ENCODE assay signal across 20 cellular contexts in the genomic region with DNA sequence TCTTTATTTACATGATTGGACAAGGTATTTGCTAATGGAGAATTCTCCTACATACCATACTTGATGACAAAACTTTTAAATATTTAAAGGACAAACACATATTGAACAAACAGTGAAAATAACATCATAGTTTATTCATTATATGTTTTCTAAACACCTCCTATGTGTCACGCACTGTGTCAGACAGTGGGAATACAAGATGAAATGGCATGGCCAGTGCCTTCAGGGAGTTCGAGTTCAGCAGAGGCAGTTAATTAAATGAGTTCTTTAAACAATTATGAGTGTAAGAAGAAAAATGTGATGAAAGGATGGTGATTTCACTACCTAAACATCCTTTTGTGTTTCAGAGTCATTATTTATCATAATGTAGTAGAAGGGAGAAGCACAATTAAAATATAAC.
DNase-seq lines count a peak whose midpoint lies in the region; FAIRE-seq and TF ChIP-seq lines count a peak whose summit lies in the region.
"Had no signal": no experiment of that assay in that cellular context is flagged by ENCODE, and none has a peak within 500 bp of the region (broad histone marks: within the 10 kb centered on the region; RNA-seq: fewer than 3 reads in every experiment).

No MANE protein-coding gene starts in this region.

- no TSS peak for BruUV-seq in Caco-2 (replicated peaks; lab: Mats Ljungman, UMichigan)

- H3K4me3 Mint-ChIP-seq in astrocyte (ENCODE audit: unreplicated experiment) (no peak overlapping the region), Caco-2 (ENCODE audit: unreplicated experiment) (no peak overlapping the region)
- H3K4me3 Mint-ChIP-seq: HFFc6 had no signal

- intact Hi-C loops in Caco-2 (cut with micrococcal nuclease; ENCODE audit: unreplicated experiment) = no loop called here

- H3K27ac Mint-ChIP-seq in astrocyte (ENCODE audit: unreplicated experiment) (no peak overlapping the region), Caco-2 (ENCODE audit: unreplicated experiment) (no peak overlapping the region)
- H3K27ac Mint-ChIP-seq: HFFc6 had no signal

- H3K27me3 Mint-ChIP-seq in astrocyte (ENCODE audit: low read depth, unreplicated experiment) (no peaks in the 10 kb centered on the region), Caco-2 (ENCODE audit: insufficient read depth, unreplicated experiment) (no peaks in the 10 kb centered on the region)

- H3K9me3 Mint-ChIP-seq in astrocyte (ENCODE audit: unreplicated experiment) (no peaks in the 10 kb centered on the region), Caco-2 (ENCODE audit: unreplicated experiment) (no peaks in the 10 kb centered on the region)

- H3K79me2 ChIP-seq in astrocyte (ENCODE audit: insufficient read depth, low read length) = no peaks in the 10 kb centered on the region

- DNase-seq in DMS53 (lab: John Stamatoyannopoulos, UW) = peak; percentile 49
- no peak for DNase-seq in DMS53 treated with DMSO at 0.1 percent for 48 hours (lab: John Stamatoyannopoulos, UW; ENCODE audit: unreplicated experiment)
- peak; percentile 24 for DNase-seq in NCI-H1105 (lab: John Stamatoyannopoulos, UW)
- peak; percentile 2 for DNase-seq in astrocyte (ENCODE audit: low read depth)
- DNase-seq in HEK293T (ENCODE audit: extremely low spot score) = no peak
- DNase-seq in Caco-2 = no peak
- no peak for DNase-seq in HUDEP-2 (lab: John Stamatoyannopoulos, UW; ENCODE audit: unreplicated experiment in 76 of 76)
- DNase-seq: GM23248, H7, HFFc6, NCI-H1092 treated with DMSO at 0.1 percent for 48 hours, NCI-H2107, NCI-H446, NCI-H526 treated with DMSO at 0.1 percent for 48 hours, SIG-M5, SW 1271 had no signal

- H3K27ac ChIP-seq in astrocyte (ENCODE audit: low read depth, low read length) = no peak overlapping the region
- H3K27ac ChIP-seq: 22Rv1, GM23248, RWPE1 had no signal

- H3K4me1 ChIP-seq in astrocyte (ENCODE audit: insufficient read depth, low read length) = no peaks in the 10 kb centered on the region
- no peaks in the 10 kb centered on the region for H3K4me1 ChIP-seq in Caco-2

- H3K27me3 ChIP-seq in astrocyte (ENCODE audit: insufficient read depth, low read length) (no peaks in the 10 kb centered on the region), Caco-2 (replicated peaks; ENCODE audit: control insufficient read depth, insufficient read depth, low read length) (no peaks in the 10 kb centered on the region)

- no peak overlapping the region for H3K4me2 ChIP-seq in astrocyte (ENCODE audit: low read length)
- H3K4me2 ChIP-seq: SK-N-SH had no signal

- H3K36me3 ChIP-seq in astrocyte (ENCODE audit: insufficient read depth, low read length) = no peaks in the 10 kb centered on the region
- H3K36me3 ChIP-seq in Caco-2 (ENCODE audit: control insufficient read depth, insufficient read depth, low read length) = no peaks in the 10 kb centered on the region

- TF ChIP-seq CTCF in astrocyte (IDR thresholded peaks at IDR 0.05; ENCODE audit: insufficient read depth, low read depth, low read length) = no peak
- no peak for TF ChIP-seq CTCF in Caco-2 (IDR thresholded peaks at IDR 0.05; ENCODE audit: insufficient read depth in 1 of 2, low read depth in 1 of 2, low read length in 1 of 2, severe bottlenecking in 1 of 2, unreplicated experiment in 1 of 2)

- no peaks in the 10 kb centered on the region for H3K36me3 Mint-ChIP-seq in astrocyte (ENCODE audit: low read depth, unreplicated experiment)
- H3K36me3 Mint-ChIP-seq in Caco-2 (ENCODE audit: insufficient read depth, unreplicated experiment) = no peaks in the 10 kb centered on the region

- POLR2A ChIA-PET in HEK293T (lab: Yijun Ruan, JAX) = no interaction called here
- POLR2A ChIA-PET in Caco-2 (lab: Charles Lee) = no interaction called here

- H3K9me3 ChIP-seq in astrocyte (ENCODE audit: insufficient read depth, low read depth, low read length) (no peaks in the 10 kb centered on the region), Caco-2 (no peaks in the 10 kb centered on the region)
- H3K9me3 ChIP-seq: SK-N-SH had no signal

- H4K20me1 ChIP-seq in astrocyte (ENCODE audit: insufficient read depth, low read length) = no peaks in the 10 kb centered on the region

- FAIRE-seq in astrocyte (lab: Jason Lieb, UNC) = no peak
- FAIRE-seq: GM18507 had no signal

- CTCF ChIA-PET in HEK293T (lab: Yijun Ruan, JAX) (no interaction called here), Caco-2 (lab: Charles Lee) (no interaction called here)

- H3K4me3 ChIP-seq in astrocyte (ENCODE audit: insufficient read depth, low read depth, low read length) (no peak overlapping the region), Caco-2 (ENCODE audit: low read depth, low read length) (no peak overlapping the region)
- H3K4me3 ChIP-seq: GM23248 had no signal

- no peak overlapping the region for H2AFZ ChIP-seq in astrocyte (ENCODE audit: low read depth, low read length)
- H2AFZ ChIP-seq: GM23248 had no signal

- no peak overlapping the region for H3K9ac ChIP-seq in astrocyte (ENCODE audit: low read length)
- H3K9ac ChIP-seq: GM23248, SK-N-SH had no signal

- H3K4me1 Mint-ChIP-seq in astrocyte (ENCODE audit: low read depth, unreplicated experiment) (no peaks in the 10 kb centered on the region), Caco-2 (ENCODE audit: low read depth, unreplicated experiment) (no peaks in the 10 kb centered on the region)

TF ChIP-seq in HEK293T, 16 proteins besides CTCF, POLR2A, EP300 and RAD21:
- TF ChIP-seq TARDBP (IDR thresholded peaks at IDR 0.05) (no peak), FOXM1 (IDR thresholded peaks at IDR 0.05; ENCODE audit: borderline replicate concordance) (no peak), SP1 (IDR thresholded peaks at IDR 0.05) (no peak), HDGF (IDR thresholded peaks at IDR 0.05; ENCODE audit: borderline replicate concordance) (no peak), ARNT (IDR thresholded peaks at IDR 0.05) (no peak), FOXA1 (IDR thresholded peaks at IDR 0.05) (no peak), CTBP1 (IDR thresholded peaks at IDR 0.05; ENCODE audit: borderline replicate concordance) (no peak), SUZ12 (IDR thresholded peaks at IDR 0.05) (no peak), ZNF384 (IDR thresholded peaks at IDR 0.05) (no peak), FOXK2 (IDR thresholded peaks at IDR 0.05) (no peak), ELF4 (IDR thresholded peaks at IDR 0.05) (no peak), L3MBTL2 (conservative IDR thresholded peaks at IDR 0.05) (no peak), LEF1 (IDR thresholded peaks at IDR 0.05; ENCODE audit: borderline replicate concordance) (no peak), NFRKB (IDR thresholded peaks at IDR 0.05) (no peak)
- TF ChIP-seq, protein P1, sequence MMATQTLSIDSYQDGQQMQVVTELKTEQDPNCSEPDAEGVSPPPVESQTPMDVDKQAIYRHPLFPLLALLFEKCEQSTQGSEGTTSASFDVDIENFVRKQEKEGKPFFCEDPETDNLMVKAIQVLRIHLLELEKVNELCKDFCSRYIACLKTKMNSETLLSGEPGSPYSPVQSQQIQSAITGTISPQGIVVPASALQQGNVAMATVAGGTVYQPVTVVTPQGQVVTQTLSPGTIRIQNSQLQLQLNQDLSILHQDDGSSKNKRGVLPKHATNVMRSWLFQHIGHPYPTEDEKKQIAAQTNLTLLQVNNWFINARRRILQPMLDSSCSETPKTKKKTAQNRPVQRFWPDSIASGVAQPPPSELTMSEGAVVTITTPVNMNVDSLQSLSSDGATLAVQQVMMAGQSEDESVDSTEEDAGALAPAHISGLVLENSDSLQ (IDR thresholded peaks at IDR 0.05) = no peak

Comparison
In these comparisons a context has a peak if more than half of its experiments do, and no peak if none do; other contexts are left out.
1. DNase-seq: peak in DMS53 (single experiment), NCI-H1105 (single experiment) and astrocyte (single experiment); none in DMS53 treated with DMSO at 0.1 percent for 48 hours (single experiment), HEK293T (single experiment), Caco-2 (0 of 2) and HUDEP-2 (0 of 76).